Comparison of ENCODE assay signal across 1 cellular context in the genomic region with DNA sequence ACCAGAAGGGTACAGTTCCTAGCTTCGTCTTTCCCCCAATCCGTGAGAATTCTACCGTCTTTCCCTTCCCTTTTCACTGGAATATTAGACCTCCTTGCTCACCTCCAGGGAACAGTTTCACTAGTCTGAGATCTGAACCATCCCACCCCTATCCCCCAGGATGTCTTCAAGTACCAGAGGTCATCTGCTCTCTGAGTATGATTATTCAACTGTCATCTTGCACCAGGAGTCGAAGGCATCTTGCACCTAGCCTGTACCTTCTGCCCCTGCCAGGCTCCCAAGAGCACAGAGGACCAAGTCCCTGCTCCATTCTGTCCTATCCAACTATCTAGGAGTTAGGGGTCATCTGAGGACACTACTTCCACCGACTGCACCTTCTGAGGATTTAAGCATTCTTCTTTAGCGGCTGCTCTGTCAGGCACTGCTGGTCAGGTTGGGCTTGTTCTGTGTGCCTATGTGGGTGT.
A peak's percentile ranks its signal among the peaks of the same experiment; 100 is the strongest.
TF ChIP-seq lines count a peak whose summit lies in the region.

No MANE protein-coding gene starts in this region.

TF ChIP-seq in HepG2, 621 proteins besides CTCF, POLR2A, EP300 and RAD21 (continued from another document):
- 0 out of 2 replicates have a peak, but pooled peaks have one; percentile 44 for TF ChIP-seq MYPOP (CRISPR knock-in tag; IDR thresholded peaks at IDR 0.05)
